Comparison of ENCODE assay signal across 9 cellular contexts in genomic region chr11:126862664-126863247, GRCh38.
A peak's percentile ranks its signal among the peaks of the same experiment; 100 is the strongest.
DNase-seq lines count a peak whose midpoint lies in the region; ATAC-seq and TF ChIP-seq lines count a peak whose summit lies in the region.
"Had no signal": no experiment of that assay in that cellular context is flagged by ENCODE, and none has a peak within 500 bp of the region (broad histone marks: within the 10 kb centered on the region; RNA-seq: fewer than 3 reads in every experiment).

No MANE protein-coding gene starts in this region.

- H3K27ac ChIP-seq in left ventricle myocardium inferior (replicated peaks), result no peak overlapping the region
- H3K27ac ChIP-seq in GM23248, result no peak overlapping the region

- H3K9me2 ChIP-seq in GM23248 (ENCODE audit: insufficient read depth), result no peaks in the 10 kb centered on the region

- no peak for TF ChIP-seq CTCF in left ventricle myocardium inferior (IDR thresholded peaks at IDR 0.05; ENCODE audit: borderline replicate concordance)

- H3K36me3 ChIP-seq in left ventricle myocardium inferior (no peaks in the 10 kb centered on the region), NT2/D1 (ENCODE audit: insufficient read depth, insufficient read length, low read length) (no peaks in the 10 kb centered on the region), GM23248 (ENCODE audit: low read depth) (no peaks in the 10 kb centered on the region)

- in situ Hi-C loops in GM23248 (cut with MboI), result no loop called here

- WGBS in GM23248 (ENCODE audit: low coverage in 1 of 2, low lambda C conversion rate in 2 of 2, missing lambda C conversion rate in 2 of 2), 2 experiments, result 68 to 69% methylated on average over 7 of the region's 7 CpGs

- H3K4me3 ChIP-seq in left ventricle myocardium inferior (no peak overlapping the region), NT2/D1 (ENCODE audit: insufficient read length, low read depth) (no peak overlapping the region), GM23248 (no peak overlapping the region)

- DNase-seq in left cardiac atrium, result no peak
- no peak for DNase-seq in left ventricle myocardium inferior
- peak; percentile 20 for DNase-seq in NT2/D1 (ENCODE audit: low read depth, low spot score)
- no peak for DNase-seq in GM23248
- DNase-seq in midbrain (lab: John Stamatoyannopoulos, UW), result no peak
- DNase-seq: stimulated activated CD4-positive, alpha-beta T cell treated with anti-CD3 and anti-CD28 coated beads, Interleukin-4, amount 100 ng/mL, for 24 hours had no signal

- intact Hi-C loops in left cardiac atrium (cut with DNase I), result no loop called here
- intact Hi-C loops in left ventricle myocardium inferior (cut with micrococcal nuclease), result no loop called here

- H3K79me2 ChIP-seq in GM23248 (ENCODE audit: insufficient read depth), result peaks cover 19% of the 10 kb centered on the region

- peak; percentile 63 to 75 for ATAC-seq in left cardiac atrium
- ATAC-seq in HG03354 (IDR thresholded peaks at IDR 0.05; ENCODE audit: poor library complexity, severe bottlenecking, unreplicated experiment), result peak; percentile 81
- no peak for ATAC-seq in HG03565 (IDR thresholded peaks at IDR 0.05; ENCODE audit: unreplicated experiment)
- no peak for ATAC-seq in HG03025 (IDR thresholded peaks at IDR 0.05; ENCODE audit: low FRiP score, unreplicated experiment)

- no peaks in the 10 kb centered on the region for H3F3A ChIP-seq in GM23248 (ENCODE audit: insufficient read depth)

- no peaks in the 10 kb centered on the region for H3K4me1 ChIP-seq in left ventricle myocardium inferior
- H3K4me1 ChIP-seq in NT2/D1 (ENCODE audit: insufficient read depth, insufficient read length), result no peaks in the 10 kb centered on the region
- no peaks in the 10 kb centered on the region for H3K4me1 ChIP-seq in GM23248 (ENCODE audit: insufficient read depth)

- H3K27me3 ChIP-seq in left ventricle myocardium inferior (ENCODE audit: low read depth) (peaks cover 93% of the 10 kb centered on the region), NT2/D1 (ENCODE audit: insufficient read depth, insufficient read length) (no peaks in the 10 kb centered on the region), GM23248 (replicated peaks; ENCODE audit: insufficient read depth) (no peaks in the 10 kb centered on the region)

- no peaks in the 10 kb centered on the region for H4K20me1 ChIP-seq in GM23248 (ENCODE audit: insufficient read depth)

- H3K4me2 ChIP-seq in GM23248 (ENCODE audit: unreplicated experiment), result no peak overlapping the region

- no peak overlapping the region for H3K9ac ChIP-seq in NT2/D1 (ENCODE audit: insufficient read length, low read depth)
- no peak overlapping the region for H3K9ac ChIP-seq in GM23248

- H2AFZ ChIP-seq in GM23248, result no peak overlapping the region

- H3K9me3 ChIP-seq in left ventricle myocardium inferior (replicated peaks), result no peaks in the 10 kb centered on the region
- H3K9me3 ChIP-seq in NT2/D1 (ENCODE audit: insufficient read depth, low read length), result no peaks in the 10 kb centered on the region; the same call in 1 of the 2 replicates
- no peaks in the 10 kb centered on the region for H3K9me3 ChIP-seq in GM23248 (ENCODE audit: low read depth)

Comparison
In these comparisons a context has a peak if more than half of its experiments do, and no peak if none do; other contexts are left out.
1. ATAC-seq: peak in left cardiac atrium (2 of 2) and HG03354 (single experiment); none in HG03565 (single experiment) and HG03025 (single experiment).